7 cellular contexts compared by ENCODE assay signal in genomic region chr6:145963216-145964068, GRCh38. TPM values are rescaled to one million over a fixed set of nuclear protein-coding genes. Genes with fewer than 3 reads are reported as not detected.
A peak's percentile ranks its signal among the peaks of the same experiment; 100 is the strongest.
DNase-seq lines count a peak whose midpoint lies in the region; ATAC-seq and TF ChIP-seq lines count a peak whose summit lies in the region.

No MANE protein-coding gene starts in this region.

- peak overlapping the region; percentile 86 for H3K27ac ChIP-seq in mesodermal cell (ENCODE audit: low read depth, low read length, severe bottlenecking)

- peaks cover 32 to 42% of the 10 kb centered on the region in 2 donors for H3K4me1 Mint-ChIP-seq in effector memory CD8-positive, alpha-beta T cell (ENCODE audit: low read depth in 2 of 2)

- no peaks in the 10 kb centered on the region for H3K4me1 ChIP-seq in mesodermal cell (ENCODE audit: control insufficient read depth, insufficient read depth, low read length, poor library complexity, severe bottlenecking)

- H3K9me3 Mint-ChIP-seq in effector memory CD8-positive, alpha-beta T cell, result no peaks in the 10 kb centered on the region

- no peaks in the 10 kb centered on the region for H3K9me3 ChIP-seq in mesodermal cell (ENCODE audit: control insufficient read depth, low read length)

- peaks cover 10% of the 10 kb centered on the region for H3K36me3 Mint-ChIP-seq in effector memory CD8-positive, alpha-beta T cell (ENCODE audit: insufficient read depth)

- ATAC-seq in GM18505 (IDR thresholded peaks at IDR 0.05; ENCODE audit: unreplicated experiment), result peak; percentile 31
- peak; percentile 34 for ATAC-seq in HG02642 (IDR thresholded peaks at IDR 0.05; ENCODE audit: poor library complexity, unreplicated experiment)
- ATAC-seq in effector memory CD8-positive, alpha-beta T cell (replicated peaks), result peak; percentile 28

- H3K36me3 ChIP-seq in mesodermal cell (ENCODE audit: control insufficient read depth, insufficient read depth, low read length), result peaks cover 5% of the 10 kb centered on the region

- 0% methylated on average over 23 to 27 of the region's 44 CpGs for WGBS in mesodermal cell (ENCODE audit: insufficient coverage in 2 of 2), 2 experiments

- peak overlapping the region; percentile 99 for H3K4me3 Mint-ChIP-seq in effector memory CD8-positive, alpha-beta T cell

- peak overlapping the region; percentile 67 for H3K4me3 ChIP-seq in mesodermal cell (ENCODE audit: extremely low read depth, insufficient read depth, low read length, poor library complexity, severe bottlenecking)

- DNase-seq in NCI-H146 (lab: John Stamatoyannopoulos, UW), result peak; percentile 86
- DNase-seq in activated CD4-positive, alpha-beta T cell treated with anti-CD3 and anti-CD28 coated beads, Interleukin-2, amount 50 U/mL, for 48 hours, result peak; percentile 42 to 54
- DNase-seq in effector memory CD8-positive, alpha-beta T cell, result peak in 2 of 3 experiments; percentile 16 to 22
- peak; percentile 17 for DNase-seq in stimulated activated CD8-positive, alpha-beta memory T cell treated with anti-CD3 and anti-CD28 coated beads, Interleukin-15, amount 100 ng/mL, for 24 hours (ENCODE audit: low read depth)

- H3K27me3 Mint-ChIP-seq in effector memory CD8-positive, alpha-beta T cell, result no peaks in the 10 kb centered on the region

- no peak for TF ChIP-seq POLR2A in GM18505 (IDR thresholded peaks at IDR 0.05; ENCODE audit: borderline replicate concordance, extremely low read depth, insufficient read depth, insufficient read length)

- peak overlapping the region; percentile 99 for H3K27ac Mint-ChIP-seq in effector memory CD8-positive, alpha-beta T cell

RNA-seq across cellular contexts. Expression of gene SHPRH, which starts 0.7 kb away (rescaled TPM):
- polyA plus RNA-seq in mesodermal cell (2013, experiment 1 of 2), result 15.3 TPM
- 15.4 TPM for polyA plus RNA-seq in mesodermal cell (2013, experiment 2 of 2)

Comparison
In these comparisons a context has a peak if more than half of its experiments do, and no peak if none do; other contexts are left out.
1. Peak in every context shown above with its lines: DNase-seq, ATAC-seq, H3K4me3 ChIP-seq and H3K27ac ChIP-seq.
2. DNase-seq: peak in every context shown above with its lines; median percentile 86 in NCI-H146; 48 in activated CD4-positive, alpha-beta T cell treated with anti-CD3 and anti-CD28 coated beads, Interleukin-2, amount 50 U/mL, for 48 hours; 19 in effector memory CD8-positive, alpha-beta T cell; 17 in stimulated activated CD8-positive, alpha-beta memory T cell treated with anti-CD3 and anti-CD28 coated beads, Interleukin-15, amount 100 ng/mL, for 24 hours.